ENCODE assay signal across 13 cellular contexts in the genomic region with DNA sequence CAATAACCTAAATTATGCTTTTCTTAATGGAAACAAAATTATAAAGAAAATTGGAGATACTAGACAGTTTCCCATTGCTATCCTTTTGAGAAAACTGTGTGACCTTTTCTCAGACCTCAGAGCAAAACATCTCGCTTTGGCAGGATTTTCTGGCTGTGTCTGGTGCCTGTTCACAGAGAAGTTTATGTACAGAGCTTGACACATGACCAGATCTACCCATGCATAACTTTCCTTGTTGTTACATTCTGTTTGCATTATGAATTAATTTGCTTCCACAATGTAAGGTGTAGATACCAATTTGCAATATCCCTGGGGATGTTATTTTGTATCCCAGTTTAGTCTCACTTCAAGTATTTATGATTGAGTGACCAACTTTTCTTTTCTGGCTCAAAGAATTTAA.
DNase-seq lines count a peak whose midpoint lies in the region; TF ChIP-seq lines count a peak whose summit lies in the region.
"Had no signal": no experiment of that assay in that cellular context is flagged by ENCODE, and none has a peak within 500 bp of the region (broad histone marks: within the 10 kb centered on the region; RNA-seq: fewer than 3 reads in every experiment).

No MANE protein-coding gene starts in this region.

- TF ChIP-seq CTCF in LNCaP clone FGC (IDR thresholded peaks at IDR 0.05; ENCODE audit: control insufficient read depth, extremely low read depth, insufficient read depth) (no peak), endothelial cell (IDR thresholded peaks at IDR 0.05; ENCODE audit: unreplicated experiment) (no peak)

- H3K4me3 ChIP-seq in LNCaP clone FGC (ENCODE audit: low read depth, low read length), result no peak overlapping the region
- H3K4me3 ChIP-seq: BLaER1 treated with 17β-estradiol and CSF1 and Interleukin-3, amounts not matched to agents 10 nM and 100 nM had no signal

- H3K4me3 Mint-ChIP-seq in endothelial cell (ENCODE audit: unreplicated experiment), result no peak overlapping the region
- H3K4me3 Mint-ChIP-seq: B cell; CD8-positive, alpha-beta T cell; H9 had no signal

- no peaks in the 10 kb centered on the region for H3K9me3 Mint-ChIP-seq in endothelial cell (ENCODE audit: unreplicated experiment)
- H3K9me3 Mint-ChIP-seq: H9 had no signal

- DNase-seq in DMS53 (lab: John Stamatoyannopoulos, UW), result peak; percentile 35
- DNase-seq in LNCaP clone FGC (ENCODE audit: low read depth), result peak; percentile 14
- DNase-seq in left kidney (ENCODE audit: low read depth, low spot score), result peak; percentile 21
- peak; percentile 19 for DNase-seq in renal cortical epithelial cell (ENCODE audit: low read depth)
- DNase-seq in KG1 (lab: John Stamatoyannopoulos, UW), result no peak
- DNase-seq in endothelial cell (ENCODE audit: low spot score), result no peak
- no peak for DNase-seq in LoVo (ENCODE audit: low spot score)
- DNase-seq: CD8-positive, alpha-beta T cell; DMS79 treated with DMSO at 0.1 percent for 48 hours; GF-D8; H9 had no signal

- no peaks in the 10 kb centered on the region for H3K4me1 Mint-ChIP-seq in endothelial cell (ENCODE audit: unreplicated experiment)
- H3K4me1 Mint-ChIP-seq: B cell, H9 had no signal

- H3K27ac Mint-ChIP-seq in endothelial cell (ENCODE audit: unreplicated experiment), result no peak overlapping the region
- H3K27ac Mint-ChIP-seq: B cell; CD8-positive, alpha-beta T cell; H9 had no signal

- no peaks in the 10 kb centered on the region for H3K36me3 Mint-ChIP-seq in endothelial cell (ENCODE audit: low read depth, unreplicated experiment)
- H3K36me3 Mint-ChIP-seq: CD8-positive, alpha-beta T cell had no signal

- H3K27me3 Mint-ChIP-seq in endothelial cell (ENCODE audit: unreplicated experiment), result no peaks in the 10 kb centered on the region
- H3K27me3 Mint-ChIP-seq: B cell had no signal

Comparison
In these comparisons a context has a peak if more than half of its experiments do, and no peak if none do; other contexts are left out.
1. DNase-seq: peak in DMS53 (single experiment), LNCaP clone FGC (single experiment), left kidney (single experiment) and renal cortical epithelial cell (single experiment); none in KG1 (single experiment), endothelial cell (single experiment) and LoVo (single experiment).